20 cellular contexts compared by ENCODE assay signal in the genomic region with DNA sequence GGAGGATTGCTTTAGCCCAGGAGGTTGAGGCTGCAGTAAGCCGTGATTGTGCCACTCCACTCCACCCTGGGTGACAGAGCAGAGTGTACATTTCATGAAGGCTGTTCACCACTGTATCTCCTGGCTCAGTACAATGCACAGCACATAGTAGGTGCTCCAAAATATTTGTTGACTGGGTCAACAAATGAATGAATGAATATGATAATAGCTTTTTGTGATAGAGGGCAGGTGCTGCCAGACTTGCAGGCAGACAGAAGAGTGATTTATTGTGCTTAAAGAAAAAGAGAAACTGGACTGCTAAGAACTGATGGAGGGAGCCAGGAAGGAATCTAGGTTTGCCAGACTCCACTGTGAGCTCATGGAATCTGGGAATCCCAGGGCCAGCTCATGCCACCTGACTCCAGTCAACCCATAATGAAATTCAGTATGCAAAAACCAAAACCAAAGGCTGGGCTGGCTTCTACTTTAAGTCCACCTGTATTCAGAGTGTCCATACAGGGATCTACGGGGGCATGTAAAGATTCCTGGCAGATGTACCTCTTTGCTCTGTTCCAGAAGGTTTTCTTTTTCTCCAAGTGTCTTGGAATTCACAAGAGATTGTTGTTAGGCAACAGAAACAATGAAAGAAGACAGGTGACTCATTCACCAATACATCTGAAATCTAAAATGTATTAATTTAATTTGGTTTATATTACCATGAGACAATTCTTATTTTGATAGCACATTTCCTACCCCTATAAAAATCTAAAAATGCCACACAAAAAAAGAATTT. TPM values are rescaled to one million over a fixed set of nuclear protein-coding genes. Genes with fewer than 3 reads are reported as not detected.
DNase-seq lines count a peak whose midpoint lies in the region; ATAC-seq and TF ChIP-seq lines count a peak whose summit lies in the region.
"Had no signal": no experiment of that assay in that cellular context is flagged by ENCODE, and none has a peak within 500 bp of the region (broad histone marks: within the 10 kb centered on the region; RNA-seq: fewer than 3 reads in every experiment).

No MANE protein-coding gene starts in this region.

- TF ChIP-seq CTCF in fibroblast of the aortic adventitia (IDR thresholded peaks at IDR 0.05; ENCODE audit: insufficient read depth, low read length) = no peak
- no peak for TF ChIP-seq CTCF in hepatocyte (IDR thresholded peaks at IDR 0.05; ENCODE audit: poor library complexity)

- no peak overlapping the region for H3K27ac ChIP-seq in hepatocyte
- H3K27ac ChIP-seq: prostate gland, upper lobe of right lung had no signal

- H3K36me3 ChIP-seq in H7 (replicated peaks; ENCODE audit: control insufficient read depth, insufficient read depth, low read length) (no peaks in the 10 kb centered on the region), hepatocyte (replicated peaks; ENCODE audit: insufficient read depth, low read depth) (no peaks in the 10 kb centered on the region)
- H3K36me3 ChIP-seq: HAP-1, prostate gland, upper lobe of right lung had no signal

- H3K27ac Mint-ChIP-seq in activated T-helper 17 cell treated with anti-CD3 and anti-CD28 coated beads, Interleukin-2, amount 50 U/mL, for 72 hours = peak overlapping the region; percentile 89
- H3K27ac Mint-ChIP-seq in immature natural killer cell = no peak overlapping the region

- no peaks in the 10 kb centered on the region for H3K79me2 ChIP-seq in hepatocyte

- H2AFZ ChIP-seq in hepatocyte = no peak overlapping the region

- H3K36me3 Mint-ChIP-seq in activated T-helper 17 cell treated with anti-CD3 and anti-CD28 coated beads, Interleukin-2, amount 50 U/mL, for 72 hours (ENCODE audit: low read depth) = no peaks in the 10 kb centered on the region
- no peaks in the 10 kb centered on the region for H3K36me3 Mint-ChIP-seq in immature natural killer cell

- no peaks in the 10 kb centered on the region for H3K4me1 ChIP-seq in hepatocyte (ENCODE audit: insufficient read depth)
- H3K4me1 ChIP-seq: HAP-1, prostate gland, upper lobe of right lung had no signal

- H3K4me3 Mint-ChIP-seq in activated T-helper 17 cell treated with anti-CD3 and anti-CD28 coated beads, Interleukin-2, amount 50 U/mL, for 72 hours = peak overlapping the region; percentile 59
- H3K4me3 Mint-ChIP-seq in immature natural killer cell = no peak overlapping the region
- H3K4me3 Mint-ChIP-seq: activated CD8-positive, alpha-beta T cell treated with anti-CD3 and anti-CD28 coated beads for 36 hours had no signal

- no peak overlapping the region for H3K4me3 ChIP-seq in H7 (ENCODE audit: insufficient read depth, low read depth, low read length)
- H3K4me3 ChIP-seq in fibroblast of the aortic adventitia (ENCODE audit: low read depth, low read length) = no peak overlapping the region
- no peak overlapping the region for H3K4me3 ChIP-seq in hepatocyte
- H3K4me3 ChIP-seq: GM12878, HAP-1, prostate gland, upper lobe of right lung had no signal

- no peaks in the 10 kb centered on the region for H4K20me1 ChIP-seq in hepatocyte (ENCODE audit: insufficient read depth, poor library complexity, severe bottlenecking)

- no peak overlapping the region for H3K4me2 ChIP-seq in hepatocyte

- H3K27me3 ChIP-seq in H7 (ENCODE audit: control insufficient read depth, insufficient read depth, low read length) (no peaks in the 10 kb centered on the region), hepatocyte (no peaks in the 10 kb centered on the region)
- H3K27me3 ChIP-seq: upper lobe of right lung had no signal

- DNase-seq in H7 = peak; percentile 42
- peak; percentile 60 for DNase-seq in NCI-H226
- peak; percentile 60 for DNase-seq in fibroblast of the aortic adventitia (ENCODE audit: low read depth)
- DNase-seq in immature natural killer cell = no peak
- no peak for DNase-seq in NCI-H2107 treated with DMSO at 0.1 percent for 48 hours (lab: John Stamatoyannopoulos, UW; ENCODE audit: unreplicated experiment)
- no peak for DNase-seq in hepatocyte (ENCODE audit: low spot score)
- DNase-seq: activated CD8-positive, alpha-beta T cell treated with anti-CD3 and anti-CD28 coated beads for 36 hours; activated gamma-delta T cell treated with Interleukin-2 at 50 U/mL for 16 hours; amniotic stem cell; mesenchymal stem cell; NCI-H1092 treated with DMSO at 0.1 percent for 48 hours; NCI-H2081 treated with DMSO at 0.1 percent for 48 hours; NCI-H510A treated with DMSO at 0.1 percent for 48 hours; Right ventricle myocardium superior; upper lobe of right lung had no signal

- H3K9me3 Mint-ChIP-seq in activated T-helper 17 cell treated with anti-CD3 and anti-CD28 coated beads, Interleukin-2, amount 50 U/mL, for 72 hours = no peaks in the 10 kb centered on the region
- no peaks in the 10 kb centered on the region for H3K9me3 Mint-ChIP-seq in immature natural killer cell
- H3K9me3 Mint-ChIP-seq: activated CD8-positive, alpha-beta T cell treated with anti-CD3 and anti-CD28 coated beads for 36 hours had no signal

- no peaks in the 10 kb centered on the region for H3K9me2 ChIP-seq in hepatocyte (replicated peaks; ENCODE audit: insufficient read depth)

- 85% methylated on average over 2 of the region's 2 CpGs for WGBS in hepatocyte (ENCODE audit: low lambda C conversion rate, missing lambda C conversion rate)

- peak; percentile 20 for ATAC-seq in activated T-helper 17 cell treated with anti-CD3 and anti-CD28 coated beads, Interleukin-2, amount 50 U/mL, for 72 hours (replicated peaks)
- no peak for ATAC-seq in GM21825 (IDR thresholded peaks at IDR 0.05; ENCODE audit: unreplicated experiment)
- ATAC-seq: GM12878, upper lobe of right lung had no signal

- H3K4me1 Mint-ChIP-seq in activated T-helper 17 cell treated with anti-CD3 and anti-CD28 coated beads, Interleukin-2, amount 50 U/mL, for 72 hours = peaks cover 10% of the 10 kb centered on the region
- H3K4me1 Mint-ChIP-seq in immature natural killer cell = peaks cover 8 to 13% of the 10 kb centered on the region in 2 donors

- peaks cover 8% of the 10 kb centered on the region for H3K27me3 Mint-ChIP-seq in activated T-helper 17 cell treated with anti-CD3 and anti-CD28 coated beads, Interleukin-2, amount 50 U/mL, for 72 hours
- H3K27me3 Mint-ChIP-seq in immature natural killer cell (ENCODE audit: low read depth in 3 of 3) = peaks cover 1 to 14% (median 5%) of the 10 kb centered on the region in 3 donors

- H3K9me3 ChIP-seq in hepatocyte (ENCODE audit: low read depth) = no peaks in the 10 kb centered on the region
- H3K9me3 ChIP-seq: HAP-1, prostate gland, upper lobe of right lung had no signal

RNA-seq across cellular contexts. Expression of a gene that starts 15.5 kb away (rescaled TPM):
- total RNA-seq in H7 (2014; rRNA removed; shearing (Covaris generic)) = 352 and 397 TPM in 2 replicates
- total RNA-seq in activated T-helper 17 cell treated with anti-CD3 and anti-CD28 coated beads, Interleukin-2, amount 50 U/mL, for 72 hours = 10 to 100 TPM; 63.6 to 92.1 TPM
- total RNA-seq in fibroblast of the aortic adventitia (ENCODE audit: low replicate concordance) = 327 and 497 TPM in 2 replicates
- 10 to 100 TPM in 2 of 3 donors, 1 to 10 TPM in 1; 9.8 to 15.3 (median 10.1) TPM for polyA plus RNA-seq in immature natural killer cell
- 335 and 349 TPM in 2 replicates for total RNA-seq in hepatocyte
- polyA plus RNA-seq in hepatocyte = 134 and 152 TPM in 2 replicates

Comparison
In these comparisons a context has a peak if more than half of its experiments do, and no peak if none do; other contexts are left out.
1. DNase-seq: peak in H7 (single experiment), NCI-H226 (single experiment) and fibroblast of the aortic adventitia (single experiment); none in immature natural killer cell (0 of 3), NCI-H2107 treated with DMSO at 0.1 percent for 48 hours (single experiment) and hepatocyte (single experiment).